ENCODE assay signal across 16 cellular contexts in genomic region chr6:72809701-72810379, GRCh38.
"Had no signal": no experiment of that assay in that cellular context is flagged by ENCODE, and none has a peak within 500 bp of the region (broad histone marks: within the 10 kb centered on the region; RNA-seq: fewer than 3 reads in every experiment).

No MANE protein-coding gene starts in this region.

- H3K9me3 Mint-ChIP-seq: activated T-helper 1 cell treated with anti-CD3 and anti-CD28 coated beads, Interleukin-12 subunit alpha, Interleukin-12 subunit beta, Interleukin-2, Interleukin-4 antibody, amounts not matched to agents 30 ng/mL and 10 ng/mL and 1 ng/mL, durations not matched to agents 14 hours and 24 hours and 36 hours; nephron; T-cell had no signal

- H3K27ac ChIP-seq: esophagus squamous epithelium, prostate gland had no signal

- H3K27me3 ChIP-seq: esophagus squamous epithelium, thyroid gland had no signal

- H3K4me3 ChIP-seq: esophagus squamous epithelium, prostate gland, thyroid gland had no signal

- H3K4me3 Mint-ChIP-seq: activated T-helper 1 cell treated with anti-CD3 and anti-CD28 coated beads, Interleukin-12 subunit alpha, Interleukin-12 subunit beta, Interleukin-2, Interleukin-4 antibody, amounts not matched to agents 30 ng/mL and 10 ng/mL and 1 ng/mL, durations not matched to agents 14 hours and 24 hours and 36 hours; nephron; T-cell had no signal

- H3K4me1 ChIP-seq: esophagus squamous epithelium, prostate gland had no signal

- H3K36me3 ChIP-seq: esophagus squamous epithelium, prostate gland, thyroid gland had no signal

- H3K27ac Mint-ChIP-seq: activated T-helper 1 cell treated with anti-CD3 and anti-CD28 coated beads, Interleukin-12 subunit alpha, Interleukin-12 subunit beta, Interleukin-2, Interleukin-4 antibody, amounts not matched to agents 30 ng/mL and 10 ng/mL and 1 ng/mL, durations not matched to agents 14 hours and 24 hours and 36 hours; nephron; T-cell had no signal

- H3K27me3 Mint-ChIP-seq: T-cell had no signal

- ATAC-seq: sciatic nerve, T-cell had no signal

- H3K4me1 Mint-ChIP-seq: nephron had no signal

- H3K9me3 ChIP-seq: esophagus squamous epithelium, prostate gland, thyroid gland had no signal

- DNase-seq: activated naive CD4-positive, alpha-beta T cell; cortex of kidney; effector CD4-positive, alpha-beta T cell; esophagus squamous epithelium; foreskin melanocyte; head of caudate nucleus; kidney glomerular epithelial cell; occipital lobe; stimulated activated CD4-positive, alpha-beta T cell treated with anti-CD3 and anti-CD28 coated beads, Interleukin-2, amount 100 ng/mL, for 24 hours; T-cell; T-helper 9 cell; thyroid gland had no signal
